In the genomic region with DNA sequence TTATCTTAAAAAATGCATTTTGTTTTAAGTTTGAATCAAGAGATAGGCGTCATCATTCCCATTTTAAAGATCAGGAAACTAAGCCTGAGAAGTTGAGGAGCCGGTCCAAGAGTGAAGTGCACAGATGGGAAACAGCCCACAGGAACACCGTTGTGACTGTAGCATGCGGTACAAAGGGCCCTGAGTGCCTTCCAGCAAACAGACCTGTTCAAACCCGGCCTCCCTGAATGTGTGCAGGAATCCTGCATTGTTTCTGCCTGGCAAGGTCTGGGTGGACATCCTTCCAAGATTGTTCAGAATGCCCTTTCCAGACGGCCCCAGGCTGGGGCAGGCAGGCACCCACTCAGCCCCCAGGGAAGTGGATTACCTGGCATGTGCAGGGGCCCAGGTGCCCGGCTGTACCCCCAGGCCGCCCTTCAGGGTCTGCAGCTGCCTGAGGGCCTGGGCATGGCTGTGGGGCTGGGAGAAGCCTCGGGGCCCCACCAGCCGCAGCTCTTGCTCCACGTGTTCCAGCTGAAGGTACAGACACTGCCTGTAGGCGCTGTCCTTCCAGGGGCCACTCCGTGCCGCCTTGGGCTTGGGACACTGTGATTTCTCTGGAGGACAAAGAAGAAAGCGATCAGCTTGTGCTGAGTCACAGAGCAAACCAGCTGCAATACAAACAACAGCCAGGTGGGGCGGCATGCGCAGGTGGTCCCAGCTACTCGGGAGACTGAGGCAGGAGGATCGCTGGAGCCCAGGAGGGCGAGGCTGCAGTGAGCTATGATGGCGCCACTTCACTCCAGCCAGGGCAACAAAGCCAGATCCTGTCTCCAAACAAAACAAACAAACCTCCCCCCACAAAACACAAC, we compare ENCODE assay signal across 12 cellular contexts. TPM values are rescaled to one million over a fixed set of nuclear protein-coding genes. Genes with fewer than 3 reads are reported as not detected.
DNase-seq lines count a peak whose midpoint lies in the region; ATAC-seq and TF ChIP-seq lines count a peak whose summit lies in the region.
"Had no signal": no experiment of that assay in that cellular context is flagged by ENCODE, and none has a peak within 500 bp of the region (broad histone marks: within the 10 kb centered on the region; RNA-seq: fewer than 3 reads in every experiment).

No MANE protein-coding gene starts in this region.

- TF ChIP-seq CTCF in C4-2B (conservative IDR thresholded peaks at IDR 0.05) (no peak), GM13977 (IDR thresholded peaks at IDR 0.05; ENCODE audit: extremely low read depth, insufficient read depth, missing control alignments) (peak; percentile 9), WTC11 (IDR thresholded peaks at IDR 0.05) (peak; percentile 46), mucosa of descending colon (IDR thresholded peaks at IDR 0.05) (no peak)

- no peaks in the 10 kb centered on the region for H3K4me1 ChIP-seq in mucosa of descending colon (ENCODE audit: low read depth)

- no peak overlapping the region for H3K27ac Mint-ChIP-seq in WTC11
- H3K27ac Mint-ChIP-seq: effector memory CD8-positive, alpha-beta T cell had no signal

- H3K36me3 Mint-ChIP-seq in WTC11 = no peaks in the 10 kb centered on the region

- in situ Hi-C loops in GM13977 (cut with MboI; ENCODE audit: low pct_unique_long_range_greater_than_20kb, low sequenced_read_pairs, unreplicated experiment) = no loop called here

- POLR2A ChIA-PET in WTC11 (lab: Charles Lee) = interaction anchor here (0.6 to 2.0 kb wide), 4 partner anchors 8 to 121 kb away, joined by 3 to 5 read pairs (median 4); no protein-coding TSS in a partner anchor

- ATAC-seq in WTC11 (peak; percentile 80), mucosa of descending colon (no peak)
- ATAC-seq: effector memory CD8-positive, alpha-beta T cell had no signal

- H3K4me1 Mint-ChIP-seq in WTC11 = peaks cover 18% of the 10 kb centered on the region

- CTCF ChIA-PET in WTC11 (lab: Charles Lee) = interaction anchor here (0.6 to 2.6 kb wide), 24 partner anchors 10 to 714 kb away, joined by 3 to 11 read pairs (median 4); partner anchors contain the start of genes ATMIN and C16orf46

- DNase-seq in GM13977 (ENCODE audit: low spot score) (no peak), WTC11 (ENCODE audit: low spot score) (peak; percentile 74), iris pigment epithelial cell (ENCODE audit: low read depth) (peak; percentile 7), NCI-H1092 treated with DMSO at 0.1 percent for 48 hours (lab: John Stamatoyannopoulos, UW) (no peak), mucosa of descending colon (no peak), NCI-H526 treated with DMSO at 0.1 percent for 48 hours (lab: John Stamatoyannopoulos, UW) (no peak), AG20443 (ENCODE audit: low spot score) (no peak)
- DNase-seq: activated naive CD4-positive, alpha-beta T cell; effector memory CD8-positive, alpha-beta T cell; NCI-H446; T-helper 9 cell had no signal

- intact Hi-C loops in mucosa of descending colon (cut with DNase I, micrococcal nuclease) = no loop called here

- peak overlapping the region; percentile 29; the same call in 1 of the 2 replicates for H3K27ac ChIP-seq in C4-2B

- H3K9me3 ChIP-seq in mucosa of descending colon = no peaks in the 10 kb centered on the region

- H3K27me3 Mint-ChIP-seq in WTC11 (ENCODE audit: low read depth) = no peaks in the 10 kb centered on the region; the same call in 1 of the 2 replicates

- H3K4me3 ChIP-seq in mucosa of descending colon = no peak overlapping the region

- no peaks in the 10 kb centered on the region for H3K9me3 Mint-ChIP-seq in WTC11
- H3K9me3 Mint-ChIP-seq: effector memory CD8-positive, alpha-beta T cell had no signal

- no peaks in the 10 kb centered on the region for H3K36me3 ChIP-seq in mucosa of descending colon (ENCODE audit: low read depth)

- no peak overlapping the region for H3K4me3 Mint-ChIP-seq in WTC11
- H3K4me3 Mint-ChIP-seq: effector memory CD8-positive, alpha-beta T cell had no signal

TF ChIP-seq in WTC11, 78 proteins besides CTCF, POLR2A, EP300 and RAD21:
- TF ChIP-seq GTF2I (CRISPR knock-in tag; conservative IDR thresholded peaks at IDR 0.05) (0 out of 2 replicates have a peak, but pooled peaks have one; percentile 57), ZNF532 (CRISPR knock-in tag; IDR thresholded peaks at IDR 0.05; ENCODE audit: borderline replicate concordance) (peak; percentile 92), ZNF121 (CRISPR knock-in tag; IDR thresholded peaks at IDR 0.05) (peak; percentile 97), NFATC4 (CRISPR knock-in tag; IDR thresholded peaks at IDR 0.05) (no peak), NFE2L1 (CRISPR knock-in tag; IDR thresholded peaks at IDR 0.05) (peak; percentile 98), MXD4 (CRISPR knock-in tag; IDR thresholded peaks at IDR 0.05; ENCODE audit: borderline replicate concordance) (no peak)
- TF ChIP-seq, protein P1, sequence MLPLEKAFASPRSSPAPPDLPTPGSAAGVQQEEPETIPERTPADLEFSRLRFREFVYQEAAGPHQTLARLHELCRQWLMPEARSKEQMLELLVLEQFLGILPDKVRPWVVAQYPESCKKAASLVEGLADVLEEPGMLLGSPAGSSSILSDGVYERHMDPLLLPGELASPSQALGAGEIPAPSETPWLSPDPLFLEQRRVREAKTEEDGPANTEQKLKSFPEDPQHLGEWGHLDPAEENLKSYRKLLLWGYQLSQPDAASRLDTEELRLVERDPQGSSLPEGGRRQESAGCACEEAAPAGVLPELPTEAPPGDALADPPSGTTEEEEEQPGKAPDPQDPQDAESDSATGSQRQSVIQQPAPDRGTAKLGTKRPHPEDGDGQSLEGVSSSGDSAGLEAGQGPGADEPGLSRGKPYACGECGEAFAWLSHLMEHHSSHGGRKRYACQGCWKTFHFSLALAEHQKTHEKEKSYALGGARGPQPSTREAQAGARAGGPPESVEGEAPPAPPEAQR (CRISPR knock-in tag; IDR thresholded peaks at IDR 0.05) = peak; percentile 61; the same call in 1 of the 2 replicates

RNA-seq across cellular contexts. Expression of gene GCSH, which starts 45.0 kb away (rescaled TPM):
- 95.9 to 97.1 TPM (median 96.4 TPM) in 3 replicates for total RNA-seq in WTC11 (2021)
- 10 to 100 TPM; 14.2 to 18.3 (median 18.0) TPM for total RNA-seq in mucosa of descending colon

Comparison
In these comparisons a context has a peak if more than half of its experiments do, and no peak if none do; other contexts are left out.
1. CTCF ChIP-seq: peak in GM13977 (single experiment) and WTC11 (single experiment); none in C4-2B (single experiment) and mucosa of descending colon (single experiment).
2. DNase-seq: peak in WTC11 (single experiment) and iris pigment epithelial cell (single experiment); none in GM13977 (single experiment), NCI-H1092 treated with DMSO at 0.1 percent for 48 hours (single experiment), mucosa of descending colon (0 of 3), NCI-H526 treated with DMSO at 0.1 percent for 48 hours (single experiment) and AG20443 (single experiment).